ENCODE assay signal across 20 cellular contexts in genomic region chr17:6536566-6537065, GRCh38.
"Had no signal": no experiment of that assay in that cellular context is flagged by ENCODE, and none has a peak within 500 bp of the region (broad histone marks: within the 10 kb centered on the region; RNA-seq: fewer than 3 reads in every experiment).

No MANE protein-coding gene starts in this region.

- H3K4me3 Mint-ChIP-seq: activated CD4-positive, alpha-beta memory T cell treated with anti-CD3 and anti-CD28 coated beads for 36 hours; activated naive CD8-positive, alpha-beta T cell; activated T-helper 17 cell treated with anti-CD3 and anti-CD28 coated beads, Interleukin-2, amount 50 U/mL, for 72 hours; stimulated activated naive CD8-positive, alpha-beta T cell treated with anti-CD3 and anti-CD28 coated beads, Interleukin-15, amount 100 ng/mL, for 72 hours had no signal

- H3K36me3 ChIP-seq: adrenal gland, ascending aorta, brain microvascular endothelial cell, transverse colon, vagina had no signal

- H3K27me3 ChIP-seq: adrenal gland, ascending aorta, brain microvascular endothelial cell, transverse colon, vagina had no signal

- H3K4me1 Mint-ChIP-seq: activated T-helper 17 cell treated with anti-CD3 and anti-CD28 coated beads, Interleukin-2, amount 50 U/mL, for 72 hours had no signal

- H3K4me1 ChIP-seq: adrenal gland, ascending aorta, transverse colon, vagina had no signal

- H3K4me3 ChIP-seq: adrenal gland, ascending aorta, transverse colon, vagina had no signal

- H3K27me3 Mint-ChIP-seq: stimulated activated naive CD8-positive, alpha-beta T cell treated with anti-CD3 and anti-CD28 coated beads, Interleukin-15, amount 100 ng/mL, for 72 hours had no signal

- FAIRE-seq: endothelial cell of umbilical vein, frontal cortex had no signal

- H3K9me3 ChIP-seq: adrenal gland, ascending aorta, transverse colon, vagina had no signal

- DNase-seq: activated CD4-positive, alpha-beta memory T cell treated with anti-CD3 and anti-CD28 coated beads for 36 hours; activated CD4-positive, alpha-beta T cell treated with anti-CD3 and anti-CD28 coated beads for 48 hours; activated T-cell treated with anti-CD3 and anti-CD28 coated beads, Interleukin-2, amount 50 U/mL, for 1 hour; adrenal gland; brain microvascular endothelial cell; caudate nucleus; effector memory CD4-positive, alpha-beta T cell; hippocampal formation; left ventricle myocardium superior; occipital lobe; stimulated activated CD4-positive, alpha-beta T cell treated with anti-CD3 and anti-CD28 coated beads, Interleukin-4, amount 100 ng/mL, for 24 hours; stimulated activated naive CD8-positive, alpha-beta T cell treated with anti-CD3 and anti-CD28 coated beads, Interleukin-15, amount 100 ng/mL, for 72 hours; T-helper 2 cell; transverse colon had no signal

- H3K27ac ChIP-seq: adrenal gland, ascending aorta, brain microvascular endothelial cell, transverse colon, vagina had no signal

- H3K27ac Mint-ChIP-seq: activated CD4-positive, alpha-beta memory T cell treated with anti-CD3 and anti-CD28 coated beads for 36 hours; activated naive CD8-positive, alpha-beta T cell; activated T-helper 17 cell treated with anti-CD3 and anti-CD28 coated beads, Interleukin-2, amount 50 U/mL, for 72 hours; stimulated activated naive CD8-positive, alpha-beta T cell treated with anti-CD3 and anti-CD28 coated beads, Interleukin-15, amount 100 ng/mL, for 72 hours had no signal

- H3K36me3 Mint-ChIP-seq: activated CD4-positive, alpha-beta memory T cell treated with anti-CD3 and anti-CD28 coated beads for 36 hours had no signal

- H3K9me3 Mint-ChIP-seq: activated T-helper 17 cell treated with anti-CD3 and anti-CD28 coated beads, Interleukin-2, amount 50 U/mL, for 72 hours; stimulated activated naive CD8-positive, alpha-beta T cell treated with anti-CD3 and anti-CD28 coated beads, Interleukin-15, amount 100 ng/mL, for 72 hours had no signal
